16 cellular contexts compared by ENCODE assay signal in the genomic region with DNA sequence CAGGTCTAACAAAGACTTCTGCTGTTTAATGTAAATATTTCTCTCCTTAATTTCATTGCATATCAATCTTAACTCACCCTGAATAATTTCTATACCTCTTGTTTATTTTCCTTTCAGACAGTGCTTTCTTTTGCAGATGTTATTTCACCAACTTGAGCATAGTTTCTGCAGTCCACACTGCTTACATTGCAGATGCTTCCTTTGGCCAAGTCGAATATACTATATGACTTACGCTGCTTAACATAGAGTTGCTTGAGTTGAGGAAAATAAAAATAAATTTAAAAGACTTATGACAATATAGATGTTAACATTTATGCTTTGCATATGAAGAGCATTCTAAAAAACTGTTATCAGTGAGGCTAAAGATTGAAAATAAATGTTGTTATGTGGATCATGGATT.
"Had no signal": no experiment of that assay in that cellular context is flagged by ENCODE, and none has a peak within 500 bp of the region (broad histone marks: within the 10 kb centered on the region; RNA-seq: fewer than 3 reads in every experiment).

No MANE protein-coding gene starts in this region.

- H3K27ac Mint-ChIP-seq: activated CD4-positive, alpha-beta T cell treated with anti-CD3 and anti-CD28 coated beads, Interleukin-2, amount 10 ng/mL, durations not matched to agents 7 days and 5 days; activated naive CD4-positive, alpha-beta T cell treated with anti-CD3 and anti-CD28 coated beads for 36 hours; activated naive CD8-positive, alpha-beta T cell treated with anti-CD3 and anti-CD28 coated beads, Interleukin-2, amount 50 U/mL, for 24 hours; activated T-helper 2 cell treated with anti-CD3 and anti-CD28 coated beads, Interferon-gamma antibody, Interleukin-2, Interleukin-4, amounts not matched to agents 10 μg/mL and 5 μg/mL and 100 μg/mL, durations not matched to agents 14 hours and 24 hours and 36 hours; stimulated activated memory B cell treated with anti-CD40 and anti-IgM and Interleukin-4, amounts not matched to agents 10 μg/mL and 1 μg/mL and 100 μg/mL, for 72 hours had no signal

- H3K9me3 Mint-ChIP-seq: activated naive CD8-positive, alpha-beta T cell treated with anti-CD3 and anti-CD28 coated beads, Interleukin-2, amount 50 U/mL, for 24 hours; activated T-helper 2 cell treated with anti-CD3 and anti-CD28 coated beads, Interferon-gamma antibody, Interleukin-2, Interleukin-4, amounts not matched to agents 10 μg/mL and 5 μg/mL and 100 μg/mL, durations not matched to agents 14 hours and 24 hours and 36 hours; stimulated activated memory B cell treated with anti-CD40 and anti-IgM and Interleukin-4, amounts not matched to agents 10 μg/mL and 1 μg/mL and 100 μg/mL, for 72 hours had no signal

- H3K9me3 ChIP-seq: prostate gland, right lobe of liver, tibial nerve had no signal

- H3K36me3 ChIP-seq: cardiac muscle cell, prostate gland, right lobe of liver, tibial nerve had no signal

- DNase-seq: activated CD4-positive, alpha-beta T cell treated with anti-CD3 and anti-CD28 coated beads, Interleukin-2, amount 10 ng/mL, durations not matched to agents 7 days and 5 days; activated naive CD4-positive, alpha-beta T cell treated with anti-CD3 and anti-CD28 coated beads for 36 hours; activated naive CD8-positive, alpha-beta T cell treated with anti-CD3 and anti-CD28 coated beads, Interleukin-2, amount 50 U/mL, for 24 hours; hippocampal formation; left ventricle myocardium superior; mesendoderm; right lobe of liver; stimulated activated CD4-positive, alpha-beta T cell treated with anti-CD3 and anti-CD28 coated beads, Interleukin-12 subunit alpha, Interleukin-12 subunit beta, amount 100 ng/mL, for 4 hours; stimulated activated CD4-positive, alpha-beta T cell treated with anti-CD3 and anti-CD28 coated beads, Interleukin-2, amount 100 ng/mL, for 24 hours; SW 1271 had no signal

- H3K36me3 Mint-ChIP-seq: stimulated activated memory B cell treated with anti-CD40 and anti-IgM and Interleukin-4, amounts not matched to agents 10 μg/mL and 1 μg/mL and 100 μg/mL, for 72 hours had no signal

- H3K4me1 ChIP-seq: prostate gland, right lobe of liver, tibial nerve had no signal

- H3K4me3 Mint-ChIP-seq: activated CD4-positive, alpha-beta T cell treated with anti-CD3 and anti-CD28 coated beads, Interleukin-2, amount 10 ng/mL, durations not matched to agents 7 days and 5 days; activated naive CD4-positive, alpha-beta T cell treated with anti-CD3 and anti-CD28 coated beads for 36 hours; activated naive CD8-positive, alpha-beta T cell treated with anti-CD3 and anti-CD28 coated beads, Interleukin-2, amount 50 U/mL, for 24 hours; stimulated activated memory B cell treated with anti-CD40 and anti-IgM and Interleukin-4, amounts not matched to agents 10 μg/mL and 1 μg/mL and 100 μg/mL, for 72 hours had no signal

- H3K27me3 Mint-ChIP-seq: activated CD4-positive, alpha-beta T cell treated with anti-CD3 and anti-CD28 coated beads, Interleukin-2, amount 10 ng/mL, durations not matched to agents 7 days and 5 days; activated naive CD8-positive, alpha-beta T cell treated with anti-CD3 and anti-CD28 coated beads, Interleukin-2, amount 50 U/mL, for 24 hours; stimulated activated memory B cell treated with anti-CD40 and anti-IgM and Interleukin-4, amounts not matched to agents 10 μg/mL and 1 μg/mL and 100 μg/mL, for 72 hours had no signal

- ATAC-seq: activated naive CD8-positive, alpha-beta T cell treated with anti-CD3 and anti-CD28 coated beads, Interleukin-2, amount 50 U/mL, for 24 hours; esophagus mucosa; left ventricle myocardium superior; right lobe of liver; stimulated activated memory B cell treated with anti-CD40 and anti-IgM and Interleukin-4, amounts not matched to agents 10 μg/mL and 1 μg/mL and 100 μg/mL, for 72 hours had no signal

- H3K27me3 ChIP-seq: cardiac muscle cell, right lobe of liver, tibial nerve had no signal

- H3K4me3 ChIP-seq: cardiac muscle cell, prostate gland, right lobe of liver, tibial nerve had no signal

- H3K27ac ChIP-seq: cardiac muscle cell, prostate gland, right lobe of liver, tibial nerve had no signal
